10 cellular contexts compared by ENCODE assay signal in the genomic region with DNA sequence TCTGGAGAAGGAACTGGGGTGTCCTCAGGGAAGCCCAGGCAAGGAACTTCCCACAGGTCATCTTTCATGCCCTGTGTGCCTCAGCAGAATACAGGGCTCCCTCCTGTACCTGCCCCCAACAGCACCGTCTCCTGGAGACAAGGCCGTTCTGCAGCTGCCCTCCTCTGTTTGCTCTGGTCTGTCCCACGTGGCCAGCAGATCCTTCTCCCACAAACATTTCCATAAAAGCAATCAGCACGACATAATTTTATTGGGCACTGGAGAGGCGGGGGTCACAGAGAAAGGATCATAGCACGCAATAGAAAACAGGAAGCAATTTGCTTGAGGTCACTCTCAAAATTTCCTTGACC. TPM values are rescaled to one million over a fixed set of nuclear protein-coding genes. Genes with fewer than 3 reads are reported as not detected.
DNase-seq lines count a peak whose midpoint lies in the region; ATAC-seq and TF ChIP-seq lines count a peak whose summit lies in the region.
"Had no signal": no experiment of that assay in that cellular context is flagged by ENCODE, and none has a peak within 500 bp of the region (broad histone marks: within the 10 kb centered on the region; RNA-seq: fewer than 3 reads in every experiment).

No MANE protein-coding gene starts in this region.

- ATAC-seq in HG03108 (IDR thresholded peaks at IDR 0.05; ENCODE audit: unreplicated experiment) (peak; percentile 6), HG02970 (IDR thresholded peaks at IDR 0.05; ENCODE audit: low FRiP score, unreplicated experiment) (no peak)
- no peak for ATAC-seq in naive thymus-derived CD8-positive, alpha-beta T cell

- peak overlapping the region; percentile 84 for H3K4me3 ChIP-seq in DOHH2 (ENCODE audit: low read length)
- H3K4me3 ChIP-seq: tibial artery had no signal

- no peaks in the 10 kb centered on the region for H3K9me2 ChIP-seq in DOHH2 (replicated peaks; ENCODE audit: control insufficient read depth, low read length)

- intact Hi-C loops in activated T-helper 1 cell treated with anti-CD3 and anti-CD28 coated beads, Interleukin-12 subunit alpha, Interleukin-12 subunit beta, Interleukin-2, Interleukin-4 antibody, amounts not matched to agents 30 ng/mL and 10 ng/mL and 1 ng/mL, durations not matched to agents 14 hours and 24 hours and 36 hours (cut with micrococcal nuclease), result loop anchor here (1.0 to 10.0 kb wide), 7 partner anchors 8 to 1518 kb away; a partner anchor contains a TSS

- peak overlapping the region; percentile 99 for H3K4me2 ChIP-seq in DOHH2 (ENCODE audit: low read length)

- peak overlapping the region; percentile 94 for H3K27ac Mint-ChIP-seq in activated T-helper 1 cell treated with anti-CD3 and anti-CD28 coated beads, Interleukin-12 subunit alpha, Interleukin-12 subunit beta, Interleukin-2, Interleukin-4 antibody, amounts not matched to agents 30 ng/mL and 10 ng/mL and 1 ng/mL, durations not matched to agents 14 hours and 24 hours and 36 hours
- peak overlapping the region; percentile 92 to 100 (median 98) for H3K27ac Mint-ChIP-seq in naive thymus-derived CD8-positive, alpha-beta T cell

- no peaks in the 10 kb centered on the region for H3K9me3 ChIP-seq in DOHH2 (ENCODE audit: control insufficient read depth, insufficient read depth, low read length)
- H3K9me3 ChIP-seq: tibial artery had no signal

- H3K9me3 Mint-ChIP-seq in activated T-helper 1 cell treated with anti-CD3 and anti-CD28 coated beads, Interleukin-12 subunit alpha, Interleukin-12 subunit beta, Interleukin-2, Interleukin-4 antibody, amounts not matched to agents 30 ng/mL and 10 ng/mL and 1 ng/mL, durations not matched to agents 14 hours and 24 hours and 36 hours, result no peaks in the 10 kb centered on the region
- H3K9me3 Mint-ChIP-seq in naive thymus-derived CD8-positive, alpha-beta T cell, result no peaks in the 10 kb centered on the region

- no peak for DNase-seq in activated T-helper 1 cell treated with anti-CD3 and anti-CD28 coated beads, Interleukin-12 subunit alpha, Interleukin-12 subunit beta, Interleukin-2, Interleukin-4 antibody, amounts not matched to agents 30 ng/mL and 10 ng/mL and 1 ng/mL, durations not matched to agents 14 hours and 24 hours and 36 hours (ENCODE audit: low spot score)
- no peak for DNase-seq in naive thymus-derived CD8-positive, alpha-beta T cell
- DNase-seq in foreskin melanocyte (no peak), kidney tubule cell (ENCODE audit: low spot score) (no peak), NCI-H1930 (lab: John Stamatoyannopoulos, UW) (no peak)
- DNase-seq: NCI-H1436 had no signal

- H3K4me3 Mint-ChIP-seq in activated T-helper 1 cell treated with anti-CD3 and anti-CD28 coated beads, Interleukin-12 subunit alpha, Interleukin-12 subunit beta, Interleukin-2, Interleukin-4 antibody, amounts not matched to agents 30 ng/mL and 10 ng/mL and 1 ng/mL, durations not matched to agents 14 hours and 24 hours and 36 hours, result peak overlapping the region; percentile 97
- H3K4me3 Mint-ChIP-seq in naive thymus-derived CD8-positive, alpha-beta T cell, result peak overlapping the region; percentile 96 to 100 (median 100)

- no peaks in the 10 kb centered on the region for H4K20me1 ChIP-seq in DOHH2 (ENCODE audit: control insufficient read depth, insufficient read depth, low read depth, low read length)

- POLR2A ChIA-PET in naive thymus-derived CD8-positive, alpha-beta T cell (lab: Charles Lee), result interaction anchor here (0.6 to 16.9 kb wide), 9 partner anchors 11 to 105 kb away, joined by 3 to 491 read pairs (median 8); a partner anchor contains a TSS

- H3K27me3 ChIP-seq in DOHH2 (ENCODE audit: control insufficient read depth, low read length), result no peaks in the 10 kb centered on the region
- H3K27me3 ChIP-seq: tibial artery had no signal

- peak overlapping the region; percentile 98 for H3K27ac ChIP-seq in DOHH2 (ENCODE audit: low read depth, low read length)
- H3K27ac ChIP-seq: tibial artery had no signal

- H3K4me1 Mint-ChIP-seq in activated T-helper 1 cell treated with anti-CD3 and anti-CD28 coated beads, Interleukin-12 subunit alpha, Interleukin-12 subunit beta, Interleukin-2, Interleukin-4 antibody, amounts not matched to agents 30 ng/mL and 10 ng/mL and 1 ng/mL, durations not matched to agents 14 hours and 24 hours and 36 hours (ENCODE audit: low read depth), result peaks cover 82% of the 10 kb centered on the region
- peaks cover 50 to 84% (median 72%) of the 10 kb centered on the region in 4 donors for H3K4me1 Mint-ChIP-seq in naive thymus-derived CD8-positive, alpha-beta T cell

- peaks cover 41% of the 10 kb centered on the region for H3K79me2 ChIP-seq in DOHH2 (ENCODE audit: control insufficient read depth, low read length)

- peaks cover 23% of the 10 kb centered on the region for H3K36me3 Mint-ChIP-seq in activated T-helper 1 cell treated with anti-CD3 and anti-CD28 coated beads, Interleukin-12 subunit alpha, Interleukin-12 subunit beta, Interleukin-2, Interleukin-4 antibody, amounts not matched to agents 30 ng/mL and 10 ng/mL and 1 ng/mL, durations not matched to agents 14 hours and 24 hours and 36 hours (ENCODE audit: low read depth)
- H3K36me3 Mint-ChIP-seq in naive thymus-derived CD8-positive, alpha-beta T cell, result peaks cover 23 to 25% (median 25%) of the 10 kb centered on the region in 3 donors

- H3K27me3 Mint-ChIP-seq in activated T-helper 1 cell treated with anti-CD3 and anti-CD28 coated beads, Interleukin-12 subunit alpha, Interleukin-12 subunit beta, Interleukin-2, Interleukin-4 antibody, amounts not matched to agents 30 ng/mL and 10 ng/mL and 1 ng/mL, durations not matched to agents 14 hours and 24 hours and 36 hours (ENCODE audit: insufficient read depth), result no peaks in the 10 kb centered on the region
- no peaks in the 10 kb centered on the region for H3K27me3 Mint-ChIP-seq in naive thymus-derived CD8-positive, alpha-beta T cell

- peak; percentile 59 for TF ChIP-seq CTCF in DOHH2 (IDR thresholded peaks at IDR 0.05; ENCODE audit: low read depth, low read length, poor library complexity, severe bottlenecking)

- H3K36me3 ChIP-seq in DOHH2 (ENCODE audit: control insufficient read depth, low read length), result peaks cover 25% of the 10 kb centered on the region

- H3K4me1 ChIP-seq in DOHH2 (ENCODE audit: control insufficient read depth, low read length), result peaks cover 93% of the 10 kb centered on the region

- H3F3A ChIP-seq in DOHH2 (ENCODE audit: control insufficient read depth, insufficient read depth), result peaks cover 36% of the 10 kb centered on the region

RNA-seq across cellular contexts. Expression of a gene that starts 29.5 kb away (rescaled TPM):
- 4.5 and 4.6 TPM in 2 replicates for total RNA-seq in activated T-helper 1 cell treated with anti-CD3 and anti-CD28 coated beads, Interleukin-12 subunit alpha, Interleukin-12 subunit beta, Interleukin-2, Interleukin-4 antibody, amounts not matched to agents 30 ng/mL and 10 ng/mL and 1 ng/mL, durations not matched to agents 14 hours and 24 hours and 36 hours
- total RNA-seq in naive thymus-derived CD8-positive, alpha-beta T cell, result 10 to 100 TPM; 10.8 to 12.8 TPM
- 1 to 10 TPM; 3.8 to 6.9 (median 4.5) TPM for polyA plus RNA-seq in naive thymus-derived CD8-positive, alpha-beta T cell
